ENCODE assay signal across 17 cellular contexts in the genomic region with DNA sequence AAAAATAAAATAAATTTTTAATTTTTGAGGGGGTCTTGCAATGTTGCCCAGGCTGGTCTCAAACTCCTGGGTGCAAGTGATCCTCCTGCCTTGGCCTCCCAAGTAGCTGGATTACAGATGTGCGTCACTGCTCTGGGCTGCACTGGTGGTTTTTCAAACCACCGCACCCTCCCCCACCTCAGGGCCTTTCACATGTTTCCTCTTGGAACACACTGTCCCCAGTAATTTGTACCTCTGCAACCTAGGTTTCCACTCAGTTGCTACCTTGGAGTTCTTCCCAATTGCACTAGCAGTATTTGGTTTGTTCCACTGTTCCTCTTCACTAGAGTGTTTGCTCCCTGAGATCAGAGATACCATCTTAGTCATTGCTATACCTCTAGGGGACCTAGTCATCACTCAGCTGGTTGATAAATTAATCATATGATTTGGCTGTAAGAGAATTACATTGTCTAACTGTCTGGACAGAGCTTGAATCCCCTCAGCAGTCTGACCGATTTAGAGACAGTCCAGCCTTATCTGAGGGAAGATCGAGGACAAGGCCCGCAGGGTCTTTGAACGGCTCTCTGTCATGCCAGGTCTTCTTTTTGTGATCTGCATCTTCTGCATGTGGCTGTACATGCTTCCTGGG. TPM values are rescaled to one million over a fixed set of nuclear protein-coding genes. Genes with fewer than 3 reads are reported as not detected.
A peak's percentile ranks its signal among the peaks of the same experiment; 100 is the strongest.
DNase-seq lines count a peak whose midpoint lies in the region; ATAC-seq and TF ChIP-seq lines count a peak whose summit lies in the region.
"Had no signal": no experiment of that assay in that cellular context is flagged by ENCODE, and none has a peak within 500 bp of the region (broad histone marks: within the 10 kb centered on the region; RNA-seq: fewer than 3 reads in every experiment).

No MANE protein-coding gene starts in this region.

- DNase-seq in CD4-positive, alpha-beta memory T cell, result no peak
- peak; percentile 1 for DNase-seq in HS-5 (ENCODE audit: low read depth)
- peak; percentile 1 for DNase-seq in MCF 10A (ENCODE audit: unreplicated experiment)
- DNase-seq in MV-4-11 (lab: John Stamatoyannopoulos, UW), result no peak
- DNase-seq in NCI-H748 treated with DMSO at 0.1 percent for 48 hours (lab: John Stamatoyannopoulos, UW), result no peak
- DNase-seq in psoas muscle, result no peak
- DNase-seq: activated naive CD4-positive, alpha-beta T cell treated with Interleukin-2 at 50 U/mL for 16 hours; DMS79; effector CD4-positive, alpha-beta T cell; NCI-H2227 treated with DMSO at 0.1 percent for 48 hours; retina; uterus had no signal

- no peak overlapping the region for H3K27ac ChIP-seq in CD4-positive, alpha-beta memory T cell (ENCODE audit: low read depth, low read length)
- H3K27ac ChIP-seq in parathyroid adenoma (peak overlapping the region; percentile 30), psoas muscle (no peak overlapping the region)
- H3K27ac ChIP-seq: BLaER1, uterus had no signal

- H3K27me3 Mint-ChIP-seq in CD4-positive, alpha-beta memory T cell, result no peaks in the 10 kb centered on the region
- H3K27me3 Mint-ChIP-seq in MCF 10A (ENCODE audit: insufficient read depth, unreplicated experiment), result no peaks in the 10 kb centered on the region
- H3K27me3 Mint-ChIP-seq: IgD-negative memory B cell; natural killer cell treated with Interleukin-12 subunit alpha and Interleukin-12 subunit beta and Interleukin-15 and Interleukin-18, amount 100 ng/mL, for 72 hours had no signal

- intact Hi-C loops in CD4-positive, alpha-beta memory T cell (cut with micrococcal nuclease), result no loop called here
- intact Hi-C loops in MCF 10A (cut with micrococcal nuclease) (no loop called here), psoas muscle (cut with DNase I) (no loop called here)

- H3K4me2 ChIP-seq in parathyroid adenoma (ENCODE audit: low read length), result no peak overlapping the region
- H3K4me2 ChIP-seq: BLaER1 had no signal

- no peaks in the 10 kb centered on the region for H3K36me3 ChIP-seq in CD4-positive, alpha-beta memory T cell (ENCODE audit: insufficient read depth, low read length)
- H3K36me3 ChIP-seq in parathyroid adenoma (ENCODE audit: control insufficient read depth, insufficient read depth, low read length), result no peaks in the 10 kb centered on the region
- peaks cover 5 to 91% of the 10 kb centered on the region in 2 donors for H3K36me3 ChIP-seq in psoas muscle (ENCODE audit: insufficient read depth in 1 of 2, low read depth in 1 of 2)
- H3K36me3 ChIP-seq: uterus had no signal

- ATAC-seq in HG02798 (IDR thresholded peaks at IDR 0.05; ENCODE audit: poor library complexity, unreplicated experiment) (no peak), psoas muscle (no peak)

- peaks cover 2% of the 10 kb centered on the region for H3K79me2 ChIP-seq in parathyroid adenoma

- no peak overlapping the region for H3K9ac ChIP-seq in parathyroid adenoma
- H3K9ac ChIP-seq: BLaER1 had no signal

- CTCF ChIA-PET in CD4-positive, alpha-beta memory T cell (lab: Charles Lee; ENCODE audit: partially characterized antibody), result no interaction called here
- CTCF ChIA-PET in MCF 10A (lab: Yijun Ruan, JAX), result interaction anchor here (0.7 kb wide), 1 partner anchor 110 kb away, joined by 4 read pairs; no protein-coding TSS in a partner anchor

- H3K9me3 ChIP-seq in CD4-positive, alpha-beta memory T cell (ENCODE audit: control insufficient read depth in 1 of 2, low read length in 2 of 2), result no peaks in the 10 kb centered on the region
- H3K9me3 ChIP-seq in parathyroid adenoma (ENCODE audit: control insufficient read depth, low read length) (no peaks in the 10 kb centered on the region), psoas muscle (no peaks in the 10 kb centered on the region)
- H3K9me3 ChIP-seq: BLaER1, uterus had no signal

- peak overlapping the region in 6 of 7 donors; percentile 31 to 86 (median 68) for H3K27ac Mint-ChIP-seq in CD4-positive, alpha-beta memory T cell
- no peak overlapping the region for H3K27ac Mint-ChIP-seq in MCF 10A (ENCODE audit: low read depth, unreplicated experiment)
- H3K27ac Mint-ChIP-seq: natural killer cell treated with Interleukin-12 subunit alpha and Interleukin-12 subunit beta and Interleukin-15 and Interleukin-18, amount 100 ng/mL, for 72 hours had no signal

- peak overlapping the region; percentile 3 for H2AFZ ChIP-seq in parathyroid adenoma

- no peak overlapping the region for H3K4me3 Mint-ChIP-seq in CD4-positive, alpha-beta memory T cell
- H3K4me3 Mint-ChIP-seq in MCF 10A (ENCODE audit: unreplicated experiment), result no peak overlapping the region
- H3K4me3 Mint-ChIP-seq: IgD-negative memory B cell; natural killer cell treated with Interleukin-12 subunit alpha and Interleukin-12 subunit beta and Interleukin-15 and Interleukin-18, amount 100 ng/mL, for 72 hours had no signal

- no TSS peak for BruUV-seq in MCF 10A (replicated peaks; lab: Mats Ljungman, UMichigan)

- WGBS in psoas muscle, 3 donors, result 96 to 98% (median 97%) methylated on average over 6 of the region's 6 CpGs

- H3K4me1 Mint-ChIP-seq in CD4-positive, alpha-beta memory T cell, result peaks cover 4 to 10% (median 6%) of the 10 kb centered on the region in 4 donors
- H3K4me1 Mint-ChIP-seq in MCF 10A (ENCODE audit: insufficient read depth, unreplicated experiment), result no peaks in the 10 kb centered on the region

- peaks cover 69 to 72% of the 10 kb centered on the region in 2 donors for H3K36me3 Mint-ChIP-seq in CD4-positive, alpha-beta memory T cell
- peaks cover 60% of the 10 kb centered on the region for H3K36me3 Mint-ChIP-seq in MCF 10A (ENCODE audit: insufficient read depth, unreplicated experiment)

- no peaks in the 10 kb centered on the region for H3K4me1 ChIP-seq in CD4-positive, alpha-beta memory T cell (ENCODE audit: insufficient read depth, low read length)
- peaks cover 7% of the 10 kb centered on the region for H3K4me1 ChIP-seq in parathyroid adenoma
- no peaks in the 10 kb centered on the region for H3K4me1 ChIP-seq in psoas muscle
- H3K4me1 ChIP-seq: BLaER1, uterus had no signal

- TF ChIP-seq CTCF in MCF 10A (IDR thresholded peaks at IDR 0.05; ENCODE audit: unreplicated experiment) (no peak), parathyroid adenoma (IDR thresholded peaks at IDR 0.05) (no peak), psoas muscle (IDR thresholded peaks at IDR 0.05) (no peak)

- H3K27me3 ChIP-seq in CD4-positive, alpha-beta memory T cell (ENCODE audit: insufficient read depth, low read length), result no peaks in the 10 kb centered on the region
- no peaks in the 10 kb centered on the region for H3K27me3 ChIP-seq in parathyroid adenoma (ENCODE audit: control insufficient read depth, insufficient read depth, low read length)
- H3K27me3 ChIP-seq in psoas muscle (ENCODE audit: insufficient read depth in 3 of 3, low read length in 2 of 3), result no peaks in the 10 kb centered on the region
- H3K27me3 ChIP-seq: BLaER1, uterus had no signal

- no peak overlapping the region for H3K4me3 ChIP-seq in CD4-positive, alpha-beta memory T cell (ENCODE audit: low read length in 2 of 2)
- H3K4me3 ChIP-seq in parathyroid adenoma (ENCODE audit: low read depth, low read length) (no peak overlapping the region), psoas muscle (no peak overlapping the region)
- H3K4me3 ChIP-seq: BLaER1, uterus had no signal

- POLR2A ChIA-PET in CD4-positive, alpha-beta memory T cell (lab: Charles Lee; ENCODE audit: partially characterized antibody), result no interaction called here
- POLR2A ChIA-PET in MCF 10A (lab: Yijun Ruan, JAX), result interaction anchor here (0.7 kb wide), 1 partner anchor 77 kb away, joined by 3 read pairs; no protein-coding TSS in a partner anchor

- H3K9me3 Mint-ChIP-seq in CD4-positive, alpha-beta memory T cell, result no peaks in the 10 kb centered on the region
- no peaks in the 10 kb centered on the region for H3K9me3 Mint-ChIP-seq in MCF 10A (ENCODE audit: unreplicated experiment)
- H3K9me3 Mint-ChIP-seq: IgD-negative memory B cell; natural killer cell treated with Interleukin-12 subunit alpha and Interleukin-12 subunit beta and Interleukin-15 and Interleukin-18, amount 100 ng/mL, for 72 hours had no signal

RNA-seq across cellular contexts. Expression of a gene that starts 32.0 kb away (rescaled TPM):
- total RNA-seq in CD4-positive, alpha-beta memory T cell, result 10 to 100 TPM; 19.5 to 24.9 TPM
- 1 to 10 TPM; 4.1 to 4.4 TPM for polyA plus RNA-seq in CD4-positive, alpha-beta memory T cell
- 23.8 and 31.0 TPM in 2 replicates for total RNA-seq in MCF 10A (2022)
- 1 to 10 TPM; 3.0 to 7.9 (median 5.8) TPM for total RNA-seq in psoas muscle
- polyA plus RNA-seq in psoas muscle, result 10 to 100 TPM in 1 of 3 donors, 1 to 10 TPM in 2; 3.7 to 18.8 (median 9.2) TPM

Comparison
In these comparisons a context has a peak if more than half of its experiments do, and no peak if none do; other contexts are left out.
1. DNase-seq: peak in HS-5 (single experiment) and MCF 10A (single experiment); none in CD4-positive, alpha-beta memory T cell (0 of 5), MV-4-11 (single experiment), NCI-H748 treated with DMSO at 0.1 percent for 48 hours (single experiment) and psoas muscle (0 of 2).